In genomic region chr1:156385534-156386031, GRCh38 we compare ENCODE assay signal across 9 cellular contexts. TPM values are rescaled to one million over a fixed set of nuclear protein-coding genes. Genes with fewer than 3 reads are reported as not detected.
DNase-seq lines count a peak whose midpoint lies in the region; ATAC-seq, FAIRE-seq and TF ChIP-seq lines count a peak whose summit lies in the region.
"Had no signal": no experiment of that assay in that cellular context is flagged by ENCODE, and none has a peak within 500 bp of the region (broad histone marks: within the 10 kb centered on the region; RNA-seq: fewer than 3 reads in every experiment).

No MANE protein-coding gene starts in this region.

- intact Hi-C loops in left colon (cut with DNase I, micrococcal nuclease), result loop anchor here (2.0 to 10.0 kb wide), 3 partner anchors 59 to 219 kb away; partner anchors contain the start of gene GPATCH4 (in 1 of the 2)

- no peak overlapping the region for H3K4me2 ChIP-seq in A549

- TF ChIP-seq EP300 in A549 (IDR thresholded peaks at IDR 0.05), result no peak

- peak; percentile 93 to 97 for TF ChIP-seq RAD21 in A549 (conservative IDR thresholded peaks at IDR 0.05 in 1 of 2, IDR thresholded peaks at IDR 0.05 in 1 of 2)

- peak overlapping the region; percentile 13 to 29; a peak in 1 of 6 replicates for H3K27ac ChIP-seq in A549
- peak overlapping the region; percentile 95 for H3K27ac ChIP-seq in caudate nucleus (ENCODE audit: low read depth, low read length)
- H3K27ac ChIP-seq: skin epidermis had no signal

- no peaks in the 10 kb centered on the region for H3K9me3 ChIP-seq in A549

- WGBS in A549 (ENCODE audit: missing lambda C conversion rate), result 2% methylated on average over 8 of the region's 9 CpGs

- CTCF ChIA-PET in A549 (lab: Yijun Ruan, JAX), result interaction anchor here (0.6 to 31.5 kb wide), 64 partner anchors 21 to 400 kb away, joined by 3 to 543 read pairs (median 4); partner anchors contain the start of genes HAPLN2, MEF2D, NAXE and RHBG

- TF ChIP-seq CTCF in A549 (IDR thresholded peaks at IDR 0.05), result peak; percentile 95

- no peak for TF ChIP-seq POLR2A in A549 (IDR thresholded peaks at IDR 0.05; ENCODE audit: low read length)

- DNase-seq in A549 (ENCODE audit: low read depth in 1 of 2, low spot score in 1 of 2), result peak; percentile 70 to 75
- DNase-seq in GM19240 (ENCODE audit: insufficient read length, low spot score), result peak; percentile 83
- peak; percentile 96 for DNase-seq in NCI-H345 (lab: John Stamatoyannopoulos, UW)
- peak in 55 of 61 donors; percentile 25 to 87 (median 65) for DNase-seq in caudate nucleus (lab: John Stamatoyannopoulos, UW)
- peak in 1 of 2 donors; percentile 77 for DNase-seq in left colon
- DNase-seq in stimulated activated CD4-positive, alpha-beta T cell treated with anti-CD3 and anti-CD28 coated beads, Interleukin-4, amount 100 ng/mL, for 48 hours (ENCODE audit: low read depth in 2 of 2), result peak; percentile 58 to 69

- H3K4me3 ChIP-seq in A549, result no peak overlapping the region
- H3K4me3 ChIP-seq: skin epidermis had no signal

- no peaks in the 10 kb centered on the region for H3K4me1 ChIP-seq in A549

- no peak for FAIRE-seq in A549 (lab: Jason Lieb, UNC)

- POLR2A ChIA-PET in A549 (lab: Yijun Ruan, JAX), result interaction anchor here (1.0 kb wide), 3 partner anchors 36 to 72 kb away, joined by 3 to 7 read pairs (median 5); no protein-coding TSS in a partner anchor

- ATAC-seq in A549 (peak; percentile 55 to 70; a peak in 5 of 6 replicates), left colon (peak; percentile 66), HG03097 (IDR thresholded peaks at IDR 0.05; ENCODE audit: low FRiP score, unreplicated experiment) (no peak)
- ATAC-seq in activated CD4-positive, CD25-positive, alpha-beta regulatory T cell treated with anti-CD3 and anti-CD28 coated beads, Interleukin-2, amount 50 U/mL, for 24 hours, result peak; percentile 70 to 82

TF ChIP-seq in A549, 52 proteins besides CTCF, POLR2A, EP300 and RAD21:
- TF ChIP-seq CHD2 (IDR thresholded peaks at IDR 0.05; ENCODE audit: low read length, partially characterized antibody), result no peak
- TF ChIP-seq ESRRA (IDR thresholded peaks at IDR 0.05; ENCODE audit: borderline replicate concordance, low read length), result no peak
- TF ChIP-seq SMC3 (IDR thresholded peaks at IDR 0.05), result peak; percentile 96
TF ChIP-seq in A549: peak in this region for 1.

RNA-seq across cellular contexts. Expression of gene RHBG, which starts 16.6 kb away (rescaled TPM):
- 0.04 and 0.06 TPM in 2 replicates for polyA plus RNA-seq in A549 (2011; rRNA removed)
- 0.04 and 0.09 TPM in 2 replicates for polyA plus RNA-seq in A549 (2012; cell fraction: cytosol; rRNA removed)
- 0.51 and 0.64 TPM in 2 replicates for polyA plus RNA-seq in A549 (2012; cell fraction: nucleus; rRNA removed)
- polyA plus RNA-seq in A549 (2017; fragmentation: RNase III; extraction: RNeasy Plus Mini Kit Qiagen cat#74134 plus additional on column Dnase treatment), result 0.08 TPM in 1 of 3 replicates, not detected in the others
- 0.19 TPM in 1 of 2 replicates, not detected in the other for polyA minus RNA-seq in A549 (2011; rRNA and poly(A)+ RNA removed)
- not detected for total RNA-seq in left colon

RNA-seq across cellular contexts. Expression of gene TSACC, which starts 47.3 kb away (rescaled TPM):
- polyA plus RNA-seq in A549 (2011; rRNA removed) (3.9 and 4.7 TPM in 2 replicates), A549 (2017; fragmentation: RNase III; extraction: RNeasy Plus Mini Kit Qiagen cat#74134 plus additional on column Dnase treatment) (2.6 to 3.2 TPM (median 3.0 TPM) in 3 replicates)
- 4.8 and 5.3 TPM in 2 replicates for polyA plus RNA-seq in A549 (2012; cell fraction: cytosol; rRNA removed)
- polyA plus RNA-seq in A549 (2012; cell fraction: nucleus; rRNA removed), result 1.3 TPM in 2 replicates
- 0.83 and 1.1 TPM in 2 replicates for polyA minus RNA-seq in A549 (2011; rRNA and poly(A)+ RNA removed)
- not detected for total RNA-seq in left colon

RNA-seq across cellular contexts. Expression of gene CCT3, which starts 47.5 kb away (rescaled TPM):
- polyA plus RNA-seq in A549 (2011; rRNA removed) (528 and 530 TPM in 2 replicates), A549 (2017; fragmentation: RNase III; extraction: RNeasy Plus Mini Kit Qiagen cat#74134 plus additional on column Dnase treatment) (804 to 909 TPM (median 824 TPM) in 3 replicates)
- polyA plus RNA-seq in A549 (2012; cell fraction: cytosol; rRNA removed), result 604 and 615 TPM in 2 replicates
- polyA plus RNA-seq in A549 (2012; cell fraction: nucleus; rRNA removed), result 460 and 483 TPM in 2 replicates
- polyA minus RNA-seq in A549 (2011; rRNA and poly(A)+ RNA removed), result 437 and 471 TPM in 2 replicates
- total RNA-seq in left colon, result 100 to 1,000 TPM; 116 to 119 TPM
